In the genomic region with DNA sequence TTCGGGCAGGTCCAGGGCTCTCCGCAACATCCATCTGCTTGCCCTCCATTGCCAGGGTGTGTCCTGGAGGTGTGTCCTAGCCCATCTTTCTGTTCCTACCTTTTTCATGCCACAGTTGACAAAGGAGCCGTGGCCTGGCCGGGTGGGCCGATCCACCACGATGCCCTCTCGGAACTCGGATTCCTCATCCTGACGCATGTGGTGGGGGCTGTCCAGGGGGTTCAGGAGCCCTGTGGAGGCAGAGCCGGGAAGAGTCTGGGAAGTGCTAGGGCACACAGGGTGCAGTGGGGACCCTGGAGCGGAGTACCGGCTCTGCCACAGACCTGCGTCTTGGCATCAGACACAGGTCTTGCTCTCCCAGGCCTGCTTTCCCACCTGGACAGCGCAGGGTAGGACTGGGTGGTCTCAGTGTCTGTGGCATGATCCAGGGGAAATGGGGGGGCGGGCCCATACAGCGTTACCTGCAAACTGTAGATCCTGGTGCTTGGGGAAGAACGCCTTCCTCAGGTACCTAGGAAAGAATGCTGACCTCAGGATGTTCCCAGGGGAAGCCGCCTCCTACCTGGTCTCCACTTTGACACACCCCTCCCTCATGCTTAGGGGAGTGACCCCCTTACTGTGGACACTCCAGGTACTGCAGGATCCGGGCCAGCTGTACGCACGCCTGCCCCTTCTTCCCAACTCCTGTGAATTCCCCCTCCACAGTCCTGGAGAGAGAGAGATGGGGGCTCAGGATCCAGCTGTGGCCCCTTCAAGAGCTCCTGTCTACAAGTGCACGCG, we compare ENCODE assay signal across 21 cellular contexts. TPM values are rescaled to one million over a fixed set of nuclear protein-coding genes. Genes with fewer than 3 reads are reported as not detected.
DNase-seq lines count a peak whose midpoint lies in the region; ATAC-seq and TF ChIP-seq lines count a peak whose summit lies in the region.
"Had no signal": no experiment of that assay in that cellular context is flagged by ENCODE, and none has a peak within 500 bp of the region (broad histone marks: within the 10 kb centered on the region; RNA-seq: fewer than 3 reads in every experiment).

No MANE protein-coding gene starts in this region.

- no peak for TF ChIP-seq POLR2A in IMR-90 (IDR thresholded peaks at IDR 0.05; ENCODE audit: low read depth, low read length)

- H3K4ac ChIP-seq in IMR-90 (ENCODE audit: low read depth, low read length): no peak overlapping the region

- dilution Hi-C loops in IMR-90 (cut with HindIII; ENCODE audit: low sequenced_read_pairs, unreplicated experiment): no loop called here

- no peaks in the 10 kb centered on the region for H3K9me3 Mint-ChIP-seq in nephron progenitor cell
- H3K9me3 Mint-ChIP-seq: activated naive CD8-positive, alpha-beta T cell treated with anti-CD3 and anti-CD28 coated beads for 36 hours; CD4-positive, CD25-positive, alpha-beta regulatory T cell; stimulated activated naive CD8-positive, alpha-beta T cell treated with anti-CD3 and anti-CD28 coated beads, Interleukin-15, Interleukin-2, amounts not matched to agents 100 ng/mL and 50 ng/mL, for 24 hours had no signal

- H3K56ac ChIP-seq in IMR-90 (ENCODE audit: extremely low read depth, insufficient read depth, low read length): no peak overlapping the region

- no peak overlapping the region for H4K8ac ChIP-seq in IMR-90 (ENCODE audit: low read depth in 2 of 2, low read length in 2 of 2)

- H2BK5ac ChIP-seq in IMR-90 (ENCODE audit: low read depth, low read length, poor library complexity, severe bottlenecking): no peak overlapping the region

- no peak overlapping the region for H4K91ac ChIP-seq in IMR-90 (ENCODE audit: insufficient read depth, low read depth, low read length)

- no TSS peak for BruUV-seq in IMR-90 (replicated peaks; lab: Mats Ljungman, UMichigan)
- no TSS peak for BruUV-seq in OCI-LY7 (replicated peaks; lab: Mats Ljungman, UMichigan)

- H4K5ac ChIP-seq in IMR-90 (ENCODE audit: low read depth, low read length): no peak overlapping the region

- no peak overlapping the region for H3K14ac ChIP-seq in IMR-90 (replicated peaks; ENCODE audit: low read depth, low read length)

- H3K4me1 ChIP-seq in IMR-90 (ENCODE audit: control insufficient read depth, insufficient read depth, low read length): peaks cover 5% of the 10 kb centered on the region; the same call in 1 of the 2 replicates
- no peaks in the 10 kb centered on the region for H3K4me1 ChIP-seq in foreskin keratinocyte
- H3K4me1 ChIP-seq in OCI-LY7 (ENCODE audit: insufficient read depth, low read length, poor library complexity, severe bottlenecking): peaks cover 15% of the 10 kb centered on the region

- peaks cover 22% of the 10 kb centered on the region for H3K36me3 Mint-ChIP-seq in nephron progenitor cell (ENCODE audit: low read depth)

- H2AK9ac ChIP-seq in IMR-90 (replicated peaks; ENCODE audit: low read depth, low read length, poor library complexity): peak overlapping the region; percentile 65

- H3K27me3 ChIP-seq in IMR-90 (ENCODE audit: control insufficient read depth, insufficient read depth, low read length) (no peaks in the 10 kb centered on the region), foreskin keratinocyte (no peaks in the 10 kb centered on the region)
- H3K27me3 ChIP-seq: heart left ventricle, tibial artery had no signal

- DNase-seq in ELF-1 (ENCODE audit: low read depth, low spot score) (peak; percentile 47), IMR-90 (no peak), foreskin keratinocyte (no peak), nephron progenitor cell (no peak), OCI-LY7 (ENCODE audit: low spot score) (no peak)
- DNase-seq in activated CD8-positive, alpha-beta memory T cell treated with anti-CD3 and anti-CD28 coated beads for 24 hours: no peak
- DNase-seq: activated naive CD8-positive, alpha-beta T cell treated with anti-CD3 and anti-CD28 coated beads for 36 hours; CD4-positive, CD25-positive, alpha-beta regulatory T cell; DMS79 treated with DMSO at 0.1 percent for 48 hours; heart left ventricle; KG1; NCI-H2107; NCI-H526 treated with DMSO at 0.1 percent for 48 hours; stimulated activated CD4-positive, alpha-beta T cell treated with anti-CD3 and anti-CD28 coated beads, Interleukin-2, amount 100 ng/mL, for 48 hours; tibial artery had no signal

- no peak for TF ChIP-seq RAD21 in IMR-90 (IDR thresholded peaks at IDR 0.05; ENCODE audit: low read length)

- no peak overlapping the region for H2BK120ac ChIP-seq in IMR-90 (ENCODE audit: low read depth, low read length)

- H4K20me1 ChIP-seq in IMR-90 (ENCODE audit: insufficient read depth, low read length) (peaks cover 3% of the 10 kb centered on the region; the same call in 1 of the 2 replicates), OCI-LY7 (ENCODE audit: insufficient read depth, low read length) (no peaks in the 10 kb centered on the region)

- H3K4me3 ChIP-seq in IMR-90 (ENCODE audit: insufficient read depth, low read depth, low read length) (no peak overlapping the region), OCI-LY7 (ENCODE audit: low read depth, low read length, poor library complexity, severe bottlenecking) (no peak overlapping the region)
- H3K4me3 ChIP-seq: coronary artery, heart left ventricle, mucosa of descending colon, smooth muscle cell, tibial artery had no signal

- H3K27ac Mint-ChIP-seq in nephron progenitor cell: no peak overlapping the region
- H3K27ac Mint-ChIP-seq: stimulated activated naive CD8-positive, alpha-beta T cell treated with anti-CD3 and anti-CD28 coated beads, Interleukin-15, Interleukin-2, amounts not matched to agents 100 ng/mL and 50 ng/mL, for 24 hours had no signal

- 96% methylated on average over 9 of the region's 23 CpGs; no CpG with 5 or more reads in 1 of the 2 experiments for WGBS in IMR-90 (ENCODE audit: extremely low coverage in 2 of 2, insufficient read length in 1 of 2), 2 experiments

- peaks cover 23% of the 10 kb centered on the region in 2 experiments for H3K79me1 ChIP-seq in IMR-90 (ENCODE audit: low read depth in 1 of 2, low read length in 2 of 2)

- no peak overlapping the region for H3K4me3 Mint-ChIP-seq in nephron progenitor cell
- H3K4me3 Mint-ChIP-seq: activated naive CD8-positive, alpha-beta T cell treated with anti-CD3 and anti-CD28 coated beads for 36 hours; stimulated activated naive CD8-positive, alpha-beta T cell treated with anti-CD3 and anti-CD28 coated beads, Interleukin-15, Interleukin-2, amounts not matched to agents 100 ng/mL and 50 ng/mL, for 24 hours had no signal

- no peak overlapping the region for H3K18ac ChIP-seq in IMR-90 (ENCODE audit: low read depth, low read length)

- no peak overlapping the region for H3K23ac ChIP-seq in IMR-90 (ENCODE audit: low read depth, low read length)

- no peak overlapping the region for H2BK20ac ChIP-seq in IMR-90 (ENCODE audit: low read depth, low read length)

- no peak for TF ChIP-seq CTCF in 22Rv1 (IDR thresholded peaks at IDR 0.05)
- TF ChIP-seq CTCF in IMR-90 (conservative IDR thresholded peaks at IDR 0.05; ENCODE audit: low read depth, low read length): no peak
- peak; percentile 12 for TF ChIP-seq CTCF in foreskin keratinocyte (conservative IDR thresholded peaks at IDR 0.05)
- no peak for TF ChIP-seq CTCF in nephron progenitor cell (IDR thresholded peaks at IDR 0.05)
- TF ChIP-seq CTCF in OCI-LY7 (conservative IDR thresholded peaks at IDR 0.05; ENCODE audit: low read length): no peak

- peak overlapping the region; percentile 96 for H3K27ac ChIP-seq in 22Rv1
- H3K27ac ChIP-seq in IMR-90 (ENCODE audit: insufficient read depth, low read length): no peak overlapping the region
- H3K27ac ChIP-seq in foreskin keratinocyte: no peak overlapping the region
- H3K27ac ChIP-seq in OCI-LY7 (ENCODE audit: low read depth, low read length, poor library complexity, severe bottlenecking): no peak overlapping the region
- H3K27ac ChIP-seq: coronary artery, heart left ventricle, tibial artery had no signal

- CTCF ChIA-PET in IMR-90 (lab: Yijun Ruan, JAX): interaction anchor here (3.2 kb wide), 1 partner anchor 8 kb away, joined by 11 read pairs; a partner anchor contains a TSS
- CTCF ChIA-PET in OCI-LY7 (lab: Charles Lee; ENCODE audit: unreplicated experiment): no interaction called here

- in situ Hi-C loops in IMR-90 (cut with MboI; ENCODE audit: low sequenced_read_pairs): no loop called here

- no peaks in the 10 kb centered on the region; the same call in 1 of the 2 replicates for H3K9me1 ChIP-seq in IMR-90 (ENCODE audit: insufficient read depth, low read length)

- intact Hi-C loops in IMR-90 (cut with micrococcal nuclease) (no loop called here), OCI-LY7 (cut with micrococcal nuclease; ENCODE audit: unreplicated experiment) (no loop called here)

- H2AFZ ChIP-seq in IMR-90 (replicated peaks; ENCODE audit: low read length, poor library complexity): no peak overlapping the region
- H2AFZ ChIP-seq in OCI-LY7 (ENCODE audit: low read length): no peak overlapping the region

- H3K9me3 ChIP-seq in IMR-90 (ENCODE audit: control insufficient read depth, insufficient read depth, low read length): no peaks in the 10 kb centered on the region
- H3K9me3 ChIP-seq in OCI-LY7 (ENCODE audit: low read length): no peaks in the 10 kb centered on the region
- H3K9me3 ChIP-seq: heart left ventricle, mucosa of descending colon, tibial artery had no signal

- H3K9ac ChIP-seq in IMR-90 (ENCODE audit: low read depth, low read length): no peak overlapping the region

- H3K36me3 ChIP-seq in IMR-90 (ENCODE audit: control insufficient read depth, insufficient read depth, low read length) (peaks cover 47% of the 10 kb centered on the region), OCI-LY7 (ENCODE audit: insufficient read depth, low read length) (peaks cover 69% of the 10 kb centered on the region)

- no peaks in the 10 kb centered on the region for H3K27me3 Mint-ChIP-seq in nephron progenitor cell (ENCODE audit: low read depth, poor library complexity)
- H3K27me3 Mint-ChIP-seq: CD4-positive, CD25-positive, alpha-beta regulatory T cell; stimulated activated naive CD8-positive, alpha-beta T cell treated with anti-CD3 and anti-CD28 coated beads, Interleukin-15, Interleukin-2, amounts not matched to agents 100 ng/mL and 50 ng/mL, for 24 hours had no signal

- no peak overlapping the region for H2BK15ac ChIP-seq in IMR-90 (ENCODE audit: low read depth, low read length)

- peaks cover 15% of the 10 kb centered on the region for H3K4me1 Mint-ChIP-seq in nephron progenitor cell

- H3K79me2 ChIP-seq in OCI-LY7 (ENCODE audit: insufficient read depth, low read depth, low read length): peaks cover 15% of the 10 kb centered on the region; the same call in 1 of the 2 replicates

- no peak for ATAC-seq in IMR-90 (ENCODE audit: low read depth)
- ATAC-seq in foreskin keratinocyte: no peak
- ATAC-seq in HG03565 (IDR thresholded peaks at IDR 0.05; ENCODE audit: unreplicated experiment): no peak
- ATAC-seq: heart left ventricle, mucosa of descending colon had no signal

- POLR2A ChIA-PET in IMR-90 (lab: Charles Lee; ENCODE audit: unreplicated experiment): no interaction called here
- POLR2A ChIA-PET in OCI-LY7 (lab: Charles Lee): interaction anchor here (0.6 to 1.4 kb wide), 3 partner anchors 8 to 139 kb away, joined by 3 to 6 read pairs (median 4); no protein-coding TSS in a partner anchor

- no peak overlapping the region for H2AK5ac ChIP-seq in IMR-90 (ENCODE audit: low read depth, low read length)

- H3K4me2 ChIP-seq in IMR-90 (ENCODE audit: low read depth, low read length): no peak overlapping the region
- H3K4me2 ChIP-seq in OCI-LY7 (ENCODE audit: low read length): no peak overlapping the region
- H3K4me2 ChIP-seq: smooth muscle cell had no signal

- H3K9me2 ChIP-seq in OCI-LY7 (ENCODE audit: insufficient read depth, low read length): no peaks in the 10 kb centered on the region

RNA-seq across cellular contexts. Expression of a gene that starts 3.5 kb away (rescaled TPM):
- 15.8 and 17.9 TPM in 2 replicates for total RNA-seq in IMR-90 (2012; rRNA removed)
- 27.8 and 30.2 TPM in 2 replicates for polyA plus RNA-seq in IMR-90 (2012; rRNA removed)
- 13.9 and 20.2 TPM in 2 replicates for polyA plus RNA-seq in IMR-90 (2012; cell fraction: cytosol; rRNA removed)
- polyA plus RNA-seq in IMR-90 (2012; cell fraction: nucleus; rRNA removed; ENCODE audit: low replicate concordance): 40.1 and 103 TPM in 2 replicates
- total RNA-seq in foreskin keratinocyte: 32.0 and 35.9 TPM in 2 replicates
- polyA plus RNA-seq in foreskin keratinocyte: 58.9 and 61.1 TPM in 2 replicates
- 38.9 and 51.2 TPM in 2 replicates for total RNA-seq in OCI-LY7 (2014; rRNA removed; shearing (Covaris generic))
- total RNA-seq in OCI-LY7 (2022): 47.8 and 52.5 TPM in 2 replicates

RNA-seq across cellular contexts. Expression of a gene that starts 7.8 kb away (rescaled TPM):
- total RNA-seq in IMR-90 (2012; rRNA removed): 9.9 and 11.7 TPM in 2 replicates
- polyA plus RNA-seq in IMR-90 (2012; rRNA removed): 16.2 and 27.2 TPM in 2 replicates
- 19.0 and 32.4 TPM in 2 replicates for polyA plus RNA-seq in IMR-90 (2012; cell fraction: cytosol; rRNA removed)
- 10.9 and 26.5 TPM in 2 replicates for polyA plus RNA-seq in IMR-90 (2012; cell fraction: nucleus; rRNA removed; ENCODE audit: low replicate concordance)
- total RNA-seq in foreskin keratinocyte: 15.5 and 17.9 TPM in 2 replicates
- 24.4 and 26.3 TPM in 2 replicates for polyA plus RNA-seq in foreskin keratinocyte
- 31.9 and 35.2 TPM in 2 replicates for total RNA-seq in OCI-LY7 (2014; rRNA removed; shearing (Covaris generic))
- 24.8 and 29.4 TPM in 2 replicates for total RNA-seq in OCI-LY7 (2022)

RNA-seq across cellular contexts. Expression of a gene that starts 39.1 kb away (rescaled TPM):
- 7.2 and 9.1 TPM in 2 replicates for total RNA-seq in IMR-90 (2012; rRNA removed)
- 25.0 and 26.4 TPM in 2 replicates for polyA plus RNA-seq in IMR-90 (2012; rRNA removed)
- polyA plus RNA-seq in IMR-90 (2012; cell fraction: cytosol; rRNA removed): 23.3 and 26.4 TPM in 2 replicates
- 40.1 and 43.3 TPM in 2 replicates for polyA plus RNA-seq in IMR-90 (2012; cell fraction: nucleus; rRNA removed; ENCODE audit: low replicate concordance)
- total RNA-seq in foreskin keratinocyte: 12.5 and 12.6 TPM in 2 replicates
- 10.5 and 10.8 TPM in 2 replicates for polyA plus RNA-seq in foreskin keratinocyte
- total RNA-seq in OCI-LY7 (2014; rRNA removed; shearing (Covaris generic)): 14.9 and 18.7 TPM in 2 replicates
- total RNA-seq in OCI-LY7 (2022): 18.9 and 24.7 TPM in 2 replicates

RNA-seq across cellular contexts. Expression of a gene that starts 54.4 kb away (rescaled TPM):
- total RNA-seq in IMR-90 (2012; rRNA removed) (7.5 and 7.7 TPM in 2 replicates), foreskin keratinocyte (13.2 and 15.6 TPM in 2 replicates), OCI-LY7 (2022) (15.1 and 20.0 TPM in 2 replicates)
- polyA plus RNA-seq in IMR-90 (2012; rRNA removed) (34.9 and 45.1 TPM in 2 replicates), foreskin keratinocyte (9.5 and 10.4 TPM in 2 replicates)
- 27.8 and 35.2 TPM in 2 replicates for polyA plus RNA-seq in IMR-90 (2012; cell fraction: cytosol; rRNA removed)
- 22.0 and 42.1 TPM in 2 replicates for polyA plus RNA-seq in IMR-90 (2012; cell fraction: nucleus; rRNA removed; ENCODE audit: low replicate concordance)
- 6.9 and 11.0 TPM in 2 replicates for total RNA-seq in OCI-LY7 (2014; rRNA removed; shearing (Covaris generic))

RNA-seq across cellular contexts. Expression of a gene that starts 55.6 kb away (rescaled TPM):
- total RNA-seq in IMR-90 (2012; rRNA removed) (5.8 and 6.8 TPM in 2 replicates), foreskin keratinocyte (13.2 and 16.2 TPM in 2 replicates), OCI-LY7 (2022) (28.3 and 34.5 TPM in 2 replicates)
- polyA plus RNA-seq in IMR-90 (2012; rRNA removed) (8.8 and 9.5 TPM in 2 replicates), foreskin keratinocyte (13.0 and 16.4 TPM in 2 replicates)
- 6.3 and 7.8 TPM in 2 replicates for polyA plus RNA-seq in IMR-90 (2012; cell fraction: cytosol; rRNA removed)
- 23.1 and 33.9 TPM in 2 replicates for polyA plus RNA-seq in IMR-90 (2012; cell fraction: nucleus; rRNA removed; ENCODE audit: low replicate concordance)
- total RNA-seq in OCI-LY7 (2014; rRNA removed; shearing (Covaris generic)): 38.2 and 44.7 TPM in 2 replicates
